13 cellular contexts compared by ENCODE assay signal in the genomic region with DNA sequence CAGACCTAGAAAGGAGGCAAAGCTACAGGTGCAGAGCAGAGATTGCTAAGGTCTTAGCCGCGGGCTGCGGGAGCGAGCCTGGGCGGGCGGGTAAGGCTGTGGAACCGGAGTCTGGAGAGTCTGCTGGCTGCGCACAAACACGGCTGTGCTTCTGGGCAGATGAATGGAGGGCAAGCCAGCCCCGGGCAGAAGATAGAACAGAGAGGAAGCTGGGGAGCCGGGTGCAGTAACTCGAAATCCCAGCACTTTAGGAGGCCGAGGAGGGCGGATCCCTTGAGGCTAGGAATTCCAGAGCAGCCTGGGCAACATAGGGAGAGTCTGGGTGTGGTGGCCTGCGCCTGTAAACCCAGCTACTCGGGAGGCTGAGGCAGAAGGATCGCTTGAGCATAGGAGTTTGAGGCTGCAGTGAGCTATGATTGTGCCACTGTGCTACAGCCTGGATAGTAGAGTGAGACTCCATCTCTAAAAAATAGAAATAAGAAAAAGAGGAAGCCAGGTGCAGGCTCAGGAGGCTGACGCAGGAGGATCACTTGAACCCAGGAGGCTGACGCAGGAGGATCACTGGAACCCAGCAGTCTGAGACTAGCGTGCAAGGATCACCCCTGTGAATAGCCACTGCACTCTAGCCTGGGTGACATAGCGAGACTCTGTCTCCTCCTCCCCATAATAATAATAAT. TPM values are rescaled to one million over a fixed set of nuclear protein-coding genes. Genes with fewer than 3 reads are reported as not detected.
DNase-seq lines count a peak whose midpoint lies in the region; ATAC-seq, FAIRE-seq and TF ChIP-seq lines count a peak whose summit lies in the region.
"Had no signal": no experiment of that assay in that cellular context is flagged by ENCODE, and none has a peak within 500 bp of the region (broad histone marks: within the 10 kb centered on the region; RNA-seq: fewer than 3 reads in every experiment).

No MANE protein-coding gene starts in this region.

- H3K36me3 Mint-ChIP-seq in CD4-positive, alpha-beta memory T cell = peaks cover 0 to 8% of the 10 kb centered on the region in 2 donors
- no peaks in the 10 kb centered on the region for H3K36me3 Mint-ChIP-seq in activated naive CD8-positive, alpha-beta T cell

- H3K27ac Mint-ChIP-seq in CD4-positive, alpha-beta memory T cell = peak overlapping the region; percentile 89 to 99 (median 97)
- H3K27ac Mint-ChIP-seq in activated naive CD8-positive, alpha-beta T cell = peak overlapping the region; percentile 82
- H3K27ac Mint-ChIP-seq: activated B cell treated with CpG ODN at 0.5 μM for 24 hours had no signal

- CTCF ChIA-PET in A673 (lab: Charles Lee) = no interaction called here
- CTCF ChIA-PET in CD4-positive, alpha-beta memory T cell (lab: Charles Lee; ENCODE audit: partially characterized antibody) = interaction anchor here (1.4 to 15.2 kb wide), 7 partner anchors 8 to 54 kb away, joined by 5 to 198 read pairs (median 25); no protein-coding TSS in a partner anchor

- intact Hi-C loops in A673 (cut with micrococcal nuclease; ENCODE audit: unreplicated experiment) = no loop called here
- intact Hi-C loops in CD4-positive, alpha-beta memory T cell (cut with micrococcal nuclease) = no loop called here
- intact Hi-C loops in lower lobe of right lung (cut with DNase I) = no loop called here

- TF ChIP-seq CTCF in A673 (conservative IDR thresholded peaks at IDR 0.05; ENCODE audit: low read depth, low read length) (no peak), lower lobe of right lung (IDR thresholded peaks at IDR 0.05) (no peak)

- H3K9me3 ChIP-seq in A673 (ENCODE audit: low read depth, low read length, poor library complexity, severe bottlenecking) (no peaks in the 10 kb centered on the region), lower lobe of right lung (no peaks in the 10 kb centered on the region)
- H3K9me3 ChIP-seq in CD4-positive, alpha-beta memory T cell (ENCODE audit: control insufficient read depth in 1 of 2, low read length in 2 of 2) = no peaks in the 10 kb centered on the region
- H3K9me3 ChIP-seq: adrenal gland, pancreas had no signal

- H3K27ac ChIP-seq in A673 (ENCODE audit: low read depth, low read length, poor library complexity, severe bottlenecking) (peak overlapping the region; percentile 57), lower lobe of right lung (peak overlapping the region; percentile 69)
- H3K27ac ChIP-seq in CD4-positive, alpha-beta memory T cell (ENCODE audit: low read depth, low read length) = peak overlapping the region; percentile 54
- H3K27ac ChIP-seq: pancreas had no signal

- no peaks in the 10 kb centered on the region for H3K9me3 Mint-ChIP-seq in CD4-positive, alpha-beta memory T cell
- no peaks in the 10 kb centered on the region for H3K9me3 Mint-ChIP-seq in activated naive CD8-positive, alpha-beta T cell (ENCODE audit: low read depth)
- H3K9me3 Mint-ChIP-seq: activated B cell treated with CpG ODN at 0.5 μM for 24 hours had no signal

- H3K4me3 ChIP-seq in A673 (ENCODE audit: low read depth, low read length, poor library complexity, severe bottlenecking) = no peak overlapping the region
- H3K4me3 ChIP-seq in CD4-positive, alpha-beta memory T cell (ENCODE audit: low read length in 2 of 2) = no peak overlapping the region
- no peak overlapping the region for H3K4me3 ChIP-seq in lower lobe of right lung
- H3K4me3 ChIP-seq: adrenal gland, pancreas had no signal

- H3K27me3 Mint-ChIP-seq in CD4-positive, alpha-beta memory T cell = no peaks in the 10 kb centered on the region
- H3K27me3 Mint-ChIP-seq in activated naive CD8-positive, alpha-beta T cell = no peaks in the 10 kb centered on the region
- H3K27me3 Mint-ChIP-seq: activated B cell treated with CpG ODN at 0.5 μM for 24 hours had no signal

- DNase-seq in A673 (ENCODE audit: low spot score) = no peak
- no peak for DNase-seq in CD4-positive, alpha-beta memory T cell
- no peak for DNase-seq in lower lobe of right lung
- DNase-seq in midbrain (lab: John Stamatoyannopoulos, UW) = no peak
- no peak for DNase-seq in DMS114 treated with DMSO at 0.1 percent for 48 hours (lab: John Stamatoyannopoulos, UW; ENCODE audit: unreplicated experiment)
- no peak for DNase-seq in GM19239 (ENCODE audit: insufficient read length, low spot score)
- DNase-seq: activated B cell treated with CpG ODN at 0.5 μM for 24 hours, NCI-H1417 treated with DMSO at 0.1 percent for 48 hours, NCI-H774, pancreas had no signal

- H3K4me3 Mint-ChIP-seq in CD4-positive, alpha-beta memory T cell = peak overlapping the region in 7 of 8 donors; percentile 7 to 72 (median 43)
- H3K4me3 Mint-ChIP-seq in activated naive CD8-positive, alpha-beta T cell = peak overlapping the region; percentile 18
- H3K4me3 Mint-ChIP-seq: activated B cell treated with CpG ODN at 0.5 μM for 24 hours had no signal

- BruUV-seq in A673 (replicated peaks; lab: Mats Ljungman, UMichigan) = no TSS peak

- POLR2A ChIA-PET in A673 (lab: Charles Lee; ENCODE audit: low non-redundant PET) = no interaction called here
- POLR2A ChIA-PET in CD4-positive, alpha-beta memory T cell (lab: Charles Lee; ENCODE audit: partially characterized antibody) = interaction anchor here (0.9 to 12.8 kb wide), 15 partner anchors 8 to 67 kb away, joined by 3 to 240 read pairs (median 10); a partner anchor contains a TSS

- no peak for FAIRE-seq in GM19239 (lab: Jason Lieb, UNC)
- FAIRE-seq: frontal cortex, pancreas had no signal

- ATAC-seq in lower lobe of right lung = no peak

- H3K4me1 ChIP-seq in A673 (ENCODE audit: insufficient read depth, low read length, poor library complexity, severe bottlenecking) (peaks cover 9% of the 10 kb centered on the region), lower lobe of right lung (peaks cover 36% of the 10 kb centered on the region)
- H3K4me1 ChIP-seq in CD4-positive, alpha-beta memory T cell (ENCODE audit: insufficient read depth, low read length) = peaks cover 78% of the 10 kb centered on the region

- peaks cover 46 to 81% (median 64%) of the 10 kb centered on the region in 4 donors for H3K4me1 Mint-ChIP-seq in CD4-positive, alpha-beta memory T cell
- peaks cover 81% of the 10 kb centered on the region for H3K4me1 Mint-ChIP-seq in activated naive CD8-positive, alpha-beta T cell (ENCODE audit: low read depth)

- H3K36me3 ChIP-seq in A673 (ENCODE audit: insufficient read depth, low read length, poor library complexity, severe bottlenecking) (no peaks in the 10 kb centered on the region), lower lobe of right lung (no peaks in the 10 kb centered on the region)
- H3K36me3 ChIP-seq in CD4-positive, alpha-beta memory T cell (ENCODE audit: insufficient read depth, low read length) = no peaks in the 10 kb centered on the region
- H3K36me3 ChIP-seq: adrenal gland, pancreas had no signal

- H3K27me3 ChIP-seq in A673 (replicated peaks; ENCODE audit: insufficient read depth, low read depth, low read length, poor library complexity) (no peaks in the 10 kb centered on the region), lower lobe of right lung (ENCODE audit: low read depth) (no peaks in the 10 kb centered on the region)
- no peaks in the 10 kb centered on the region for H3K27me3 ChIP-seq in CD4-positive, alpha-beta memory T cell (ENCODE audit: insufficient read depth, low read length)
- H3K27me3 ChIP-seq: adrenal gland, pancreas had no signal

RNA-seq across cellular contexts. Expression of a gene that starts 56.3 kb away (rescaled TPM):
- total RNA-seq in A673 (2021) (34.2 and 35.5 TPM in 2 replicates), lower lobe of right lung (23.7 TPM)
- total RNA-seq in CD4-positive, alpha-beta memory T cell = 10 to 100 TPM; 68.4 to 71.2 TPM
- polyA plus RNA-seq in CD4-positive, alpha-beta memory T cell = 100 to 1,000 TPM; 109 to 124 TPM
